Comparison of ENCODE assay signal across 14 cellular contexts in the genomic region with DNA sequence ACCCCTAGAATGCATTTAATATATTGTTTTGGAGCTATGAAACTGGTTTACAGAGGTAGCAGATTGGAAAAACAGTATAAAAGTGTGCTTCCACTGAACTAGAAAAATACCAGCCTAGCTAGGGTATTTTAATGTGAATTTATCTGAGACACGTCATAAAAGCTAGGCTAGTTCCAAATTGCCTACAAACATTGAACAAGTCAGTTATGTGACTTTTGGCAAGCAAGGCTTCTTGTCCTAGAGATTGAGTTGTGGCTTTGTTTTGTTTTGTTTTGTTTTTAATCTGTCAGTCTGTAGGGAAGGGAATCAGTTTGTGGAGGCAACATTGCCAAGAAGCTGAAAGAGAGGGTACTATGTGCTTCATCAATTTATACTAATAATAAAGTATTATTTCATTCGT. TPM values are rescaled to one million over a fixed set of nuclear protein-coding genes. Genes with fewer than 3 reads are reported as not detected.
A peak's percentile ranks its signal among the peaks of the same experiment; 100 is the strongest.
DNase-seq lines count a peak whose midpoint lies in the region; ATAC-seq and TF ChIP-seq lines count a peak whose summit lies in the region.
"Had no signal": no experiment of that assay in that cellular context is flagged by ENCODE, and none has a peak within 500 bp of the region (broad histone marks: within the 10 kb centered on the region; RNA-seq: fewer than 3 reads in every experiment).

No MANE protein-coding gene starts in this region.

- H3K9me3 ChIP-seq in SJCRH30 (replicated peaks), result no peaks in the 10 kb centered on the region
- H3K9me3 ChIP-seq: HAP-1 had no signal

- no peak overlapping the region for H3K4me3 ChIP-seq in SJCRH30
- H3K4me3 ChIP-seq: HAP-1 had no signal

- no peaks in the 10 kb centered on the region for H3K36me3 ChIP-seq in SJCRH30
- H3K36me3 ChIP-seq: HAP-1 had no signal

- intact Hi-C loops in CD14-positive monocyte (cut with micrococcal nuclease), result no loop called here

- TF ChIP-seq CTCF in CD14-positive monocyte (IDR thresholded peaks at IDR 0.05) (no peak), osteocyte (IDR thresholded peaks at IDR 0.05) (no peak)

- DNase-seq in CD14-positive monocyte (ENCODE audit: low spot score) (no peak), astrocyte of the hippocampus (ENCODE audit: low read depth, low spot score) (peak; percentile 49), globus pallidus (ENCODE audit: low spot score) (peak; percentile 72), osteocyte (ENCODE audit: extremely low spot score, unreplicated experiment) (no peak), SJCRH30 (no peak), occipital lobe (lab: John Stamatoyannopoulos, UW) (no peak), cortex of kidney (lab: John Stamatoyannopoulos, UW) (no peak)
- DNase-seq: C1 segment of cervical spinal cord, NCI-H226, NCI-H526 treated with DMSO at 0.1 percent for 48 hours had no signal

- H3K27me3 Mint-ChIP-seq in CD14-positive monocyte (ENCODE audit: low read depth in 3 of 3) (no peaks in the 10 kb centered on the region), osteocyte (ENCODE audit: unreplicated experiment) (no peaks in the 10 kb centered on the region)

- H3K9me3 Mint-ChIP-seq in CD14-positive monocyte (no peaks in the 10 kb centered on the region), osteocyte (ENCODE audit: unreplicated experiment) (no peaks in the 10 kb centered on the region)

- no peaks in the 10 kb centered on the region for H3K27me3 ChIP-seq in SJCRH30

- peak overlapping the region in 4 of 7 donors; percentile 12 to 58 (median 38) for H3K27ac Mint-ChIP-seq in CD14-positive monocyte
- H3K27ac Mint-ChIP-seq in osteocyte (ENCODE audit: unreplicated experiment), result peak overlapping the region; percentile 11

- no peaks in the 10 kb centered on the region for H3K4me1 ChIP-seq in SJCRH30
- H3K4me1 ChIP-seq: HAP-1 had no signal

- no peak overlapping the region for H3K27ac ChIP-seq in SJCRH30

- H3K4me3 Mint-ChIP-seq in CD14-positive monocyte (no peak overlapping the region), osteocyte (ENCODE audit: unreplicated experiment) (no peak overlapping the region)

- peaks cover 8 to 23% of the 10 kb centered on the region in 2 donors for H3K36me3 Mint-ChIP-seq in CD14-positive monocyte
- peaks cover 6% of the 10 kb centered on the region for H3K36me3 Mint-ChIP-seq in osteocyte (ENCODE audit: unreplicated experiment)

- H3K4me1 Mint-ChIP-seq in CD14-positive monocyte, result peaks cover 32% of the 10 kb centered on the region
- peaks cover 37% of the 10 kb centered on the region for H3K4me1 Mint-ChIP-seq in osteocyte (ENCODE audit: unreplicated experiment)

- no peak for ATAC-seq in GM18909 (IDR thresholded peaks at IDR 0.05; ENCODE audit: poor library complexity, unreplicated experiment)
- ATAC-seq: Panc1, Right ventricle myocardium inferior had no signal

RNA-seq across cellular contexts. Expression of a gene that starts 24.2 kb away (rescaled TPM):
- polyA plus RNA-seq in CD14-positive monocyte, result 100 to 1,000 TPM; 232 to 341 TPM
- 109 and 117 TPM in 2 replicates for total RNA-seq in osteocyte
- 63.8 and 70.2 TPM in 2 replicates for total RNA-seq in SJCRH30 (2014; rRNA removed; shearing (Covaris generic))
- 207 TPM for total RNA-seq in occipital lobe

RNA-seq across cellular contexts. Expression of a gene that starts 34.4 kb away (rescaled TPM):
- 10 to 100 TPM; 22.7 to 25.5 TPM for polyA plus RNA-seq in CD14-positive monocyte
- total RNA-seq in osteocyte (96.9 and 107 TPM in 2 replicates), occipital lobe (26.0 TPM)
- total RNA-seq in SJCRH30 (2014; rRNA removed; shearing (Covaris generic)), result 25.1 and 26.4 TPM in 2 replicates

Comparison
In these comparisons a context has a peak if more than half of its experiments do, and no peak if none do; other contexts are left out.
1. DNase-seq: peak in astrocyte of the hippocampus (single experiment) and globus pallidus (single experiment); none in CD14-positive monocyte (single experiment), osteocyte (single experiment), SJCRH30 (0 of 2), occipital lobe (single experiment) and cortex of kidney (single experiment).